ENCODE assay signal across 8 cellular contexts in genomic region chr6:37171141-37171969, GRCh38. TPM values are rescaled to one million over a fixed set of nuclear protein-coding genes. Genes with fewer than 3 reads are reported as not detected.
DNase-seq lines count a peak whose midpoint lies in the region; ATAC-seq, FAIRE-seq and TF ChIP-seq lines count a peak whose summit lies in the region.

No MANE protein-coding gene starts in this region.

- FAIRE-seq in H1 (lab: Jason Lieb, UNC): no peak

- H3K4ac ChIP-seq in H1 (replicated peaks; ENCODE audit: insufficient read length, low read depth, low read length): no peak overlapping the region

- peak overlapping the region; percentile 88 for H2BK5ac ChIP-seq in H1 (ENCODE audit: low read depth, low read length)

- no peaks in the 10 kb centered on the region for H3K9me3 ChIP-seq in HUES6 (ENCODE audit: control insufficient read depth, insufficient read depth, low read depth, low read length)
- H3K9me3 ChIP-seq in H1 (ENCODE audit: insufficient read depth in 2 of 2, low read depth in 1 of 2, low read length in 1 of 2): no peaks in the 10 kb centered on the region

- no peak overlapping the region; the same call in 1 of the 2 replicates for H2BK20ac ChIP-seq in H1 (ENCODE audit: low read length)

- H4K91ac ChIP-seq in H1 (replicated peaks; ENCODE audit: insufficient read length, low read length): no peak overlapping the region

- H3K4me3 ChIP-seq in HUES6 (ENCODE audit: low read depth, low read length) (peak overlapping the region; percentile 99), H1 (ENCODE audit: extremely low read depth in 1 of 4, insufficient read depth in 2 of 4, low read depth in 3 of 4, low read length in 4 of 4) (peak overlapping the region; percentile 92 to 99 (median 94))

- peak overlapping the region; percentile 66 for H3K56ac ChIP-seq in H1 (replicated peaks; ENCODE audit: insufficient read length, low read depth, low read length)

- H4K20me1 ChIP-seq in H1 (replicated peaks in 1 of 2; ENCODE audit: control insufficient read depth in 1 of 2, insufficient read depth in 2 of 2, low read length in 2 of 2): peaks cover 26% of the 10 kb centered on the region in 2 experiments

- no peak overlapping the region for H3K23ac ChIP-seq in H1 (ENCODE audit: insufficient read length)

- DNase-seq in CD1c-positive myeloid dendritic cell (ENCODE audit: extremely low spot score) (peak; percentile 24), H1 (ENCODE audit: low read depth in 1 of 2, low spot score in 2 of 2) (peak in 1 of 2 experiments; percentile 60), middle frontal gyrus (ENCODE audit: extremely low spot score, low spot score) (peak; percentile 15), T1000 (lab: John Stamatoyannopoulos, UW) (no peak)
- peak; percentile 52 for DNase-seq in activated CD4-positive, alpha-beta T cell treated with anti-CD3 and anti-CD28 coated beads for 48 hours

- no peak for ATAC-seq in GM18870 (IDR thresholded peaks at IDR 0.05; ENCODE audit: unreplicated experiment)

- POLR2A ChIA-PET in H1 (lab: Charles Lee; ENCODE audit: partially characterized antibody): interaction anchor here (0.9 to 27.8 kb wide), 29 partner anchors 8 to 142 kb away, joined by 3 to 1024 read pairs (median 8); partner anchors contain the start of gene TBC1D22B

- TF ChIP-seq POLR2A in H1 (IDR thresholded peaks at IDR 0.05; ENCODE audit: control extremely low read depth in 1 of 2, low read depth in 2 of 2, low read length in 2 of 2): no peak

- no peak overlapping the region for H2BK15ac ChIP-seq in H1 (ENCODE audit: low read length)

- H2AK5ac ChIP-seq in H1 (ENCODE audit: low read depth, low read length): 0 out of 2 replicates have a peak overlapping the region, but pooled peaks have one; percentile 42

- H3K18ac ChIP-seq in H1 (ENCODE audit: extremely low read depth, low read length): peak overlapping the region; percentile 99; the same call in 1 of the 2 replicates

- peak overlapping the region; percentile 25 to 77 for H3K4me2 ChIP-seq in H1 (ENCODE audit: insufficient read depth in 1 of 2, low read depth in 2 of 2, low read length in 2 of 2)

- peaks cover 10% of the 10 kb centered on the region for H3K23me2 ChIP-seq in H1 (ENCODE audit: low read depth, low read length)

- peak overlapping the region; percentile 6 for H4K5ac ChIP-seq in H1 (ENCODE audit: insufficient read length, low read depth, low read length)

- no peak for TF ChIP-seq EP300 in H1 (IDR thresholded peaks at IDR 0.05; ENCODE audit: borderline replicate concordance in 1 of 2, low read depth in 2 of 2, low read length in 2 of 2)

- 2% methylated on average over 45 of the region's 48 CpGs; no CpG with 5 or more reads in 1 of the 2 experiments for WGBS in H1 (ENCODE audit: extremely low coverage in 1 of 2, insufficient coverage in 1 of 2, insufficient read length in 1 of 2, insufficient replicate concordance in 2 of 2, low coverage in 1 of 2, low lambda C conversion rate in 2 of 2, missing lambda C conversion rate in 1 of 2), 2 experiments

- peak overlapping the region; percentile 60; the same call in 1 of the 2 replicates for H2BK12ac ChIP-seq in H1 (ENCODE audit: low read depth, low read length)

- peak overlapping the region; percentile 99 for H3K9ac ChIP-seq in HUES6 (ENCODE audit: low read length)
- H3K9ac ChIP-seq in H1 (replicated peaks in 1 of 4; ENCODE audit: extremely low read depth in 1 of 4, low read depth in 3 of 4, low read length in 3 of 4): peak overlapping the region; percentile 83 to 97 (median 92)

- H3K27me3 ChIP-seq in HUES6 (ENCODE audit: control insufficient read depth, insufficient read depth, low read length) (no peaks in the 10 kb centered on the region), H1 (replicated peaks in 1 of 4; ENCODE audit: control insufficient read depth in 3 of 4, extremely low read depth in 1 of 4, insufficient read depth in 3 of 4, low read length in 3 of 4) (no peaks in the 10 kb centered on the region)

- H4K8ac ChIP-seq in H1 (ENCODE audit: extremely low read depth, insufficient read depth, low read length): peak overlapping the region; percentile 81

- H3K79me2 ChIP-seq in H1 (ENCODE audit: control insufficient read depth in 1 of 2, insufficient read depth in 2 of 2, low read length in 2 of 2): peaks cover 11 to 40% of the 10 kb centered on the region in 2 experiments; a peak in 3 of 4 replicates

- no peak overlapping the region for H2AFZ ChIP-seq in H1 (ENCODE audit: low read length)

- H3K27ac ChIP-seq in HUES6 (ENCODE audit: low read depth, low read length) (peak overlapping the region; percentile 96; the same call in 1 of the 2 replicates), H1 (ENCODE audit: low read depth, low read length) (no peak overlapping the region), temporal lobe (ENCODE audit: low read depth, low read length) (peak overlapping the region; percentile 85)

- peaks cover 23% of the 10 kb centered on the region for H3K4me1 ChIP-seq in HUES6 (ENCODE audit: control insufficient read depth, insufficient read depth, low read length)
- H3K4me1 ChIP-seq in H1 (replicated peaks in 1 of 4; ENCODE audit: control insufficient read depth in 3 of 4, insufficient read depth in 4 of 4, low read length in 3 of 4): peaks cover 6 to 14% (median 10%) of the 10 kb centered on the region in 4 experiments; a peak in 5 of 7 replicates

- H3K36me3 ChIP-seq in HUES6 (ENCODE audit: control insufficient read depth, insufficient read depth, low read length) (peaks cover 46% of the 10 kb centered on the region), H1 (ENCODE audit: control insufficient read depth in 2 of 4, insufficient read depth in 4 of 4, low read length in 3 of 4) (peaks cover 22 to 43% (median 29%) of the 10 kb centered on the region in 4 experiments)

- no peak overlapping the region for H2BK120ac ChIP-seq in H1 (replicated peaks; ENCODE audit: low read depth, low read length)

- CTCF ChIA-PET in H1 (lab: Charles Lee; ENCODE audit: partially characterized antibody): interaction anchor here (0.6 to 9.9 kb wide), 37 partner anchors 10 to 1353 kb away, joined by 3 to 192 read pairs (median 5); no protein-coding TSS in a partner anchor

- no peak for TF ChIP-seq RAD21 in H1 (IDR thresholded peaks at IDR 0.05 in 1 of 2, conservative IDR thresholded peaks at IDR 0.05 in 1 of 2; ENCODE audit: low read depth in 2 of 2, low read length in 2 of 2)

- no peak overlapping the region for H3K14ac ChIP-seq in H1 (ENCODE audit: insufficient read length)

- H3K79me1 ChIP-seq in H1 (ENCODE audit: low read depth, low read length): peaks cover 10% of the 10 kb centered on the region

- TF ChIP-seq CTCF in H1 (IDR thresholded peaks at IDR 0.05; ENCODE audit: control extremely low read depth in 1 of 3, insufficient read depth in 1 of 3, low read depth in 1 of 3, low read length in 3 of 3): no peak

TF ChIP-seq in H1, 55 proteins besides CTCF, POLR2A, EP300 and RAD21:
- TF ChIP-seq, protein P1, sequence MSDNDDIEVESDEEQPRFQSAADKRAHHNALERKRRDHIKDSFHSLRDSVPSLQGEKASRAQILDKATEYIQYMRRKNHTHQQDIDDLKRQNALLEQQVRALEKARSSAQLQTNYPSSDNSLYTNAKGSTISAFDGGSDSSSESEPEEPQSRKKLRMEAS (IDR thresholded peaks at IDR 0.05): no peak
- TF ChIP-seq SAP30 (IDR thresholded peaks at IDR 0.05; ENCODE audit: insufficient read depth, insufficient replicate concordance, low read length): peak; percentile 78
- TF ChIP-seq CHD1 (IDR thresholded peaks at IDR 0.05; ENCODE audit: low read depth, low read length): peak; percentile 49; the same call in 1 of the 2 replicates
TF ChIP-seq in H1: peak in this region for 2.

RNA-seq across cellular contexts. Expression of gene PIM1, which starts 1.4 kb away (rescaled TPM):
- 94.1 and 94.9 TPM in 2 replicates for total RNA-seq in H1 (2021; fragmentation: NEBNext Ultra II Directional; extraction: Animal tissue kit (Norgen Biotek cat#: 25700))
- 25.5 and 42.7 TPM in 2 replicates for polyA plus RNA-seq in H1 (2011; rRNA removed)
- polyA plus RNA-seq in H1 (2011; cell fraction: cytosol; rRNA removed): 37.3 TPM
- polyA plus RNA-seq in H1 (2011; cell fraction: nucleus; rRNA removed): 72.2 TPM
- 46.3 to 53.0 TPM (median 51.3 TPM) in 4 replicates for polyA plus RNA-seq in H1 (2012, experiment 1 of 2)
- 57.3 TPM for polyA plus RNA-seq in H1 (2012, experiment 2 of 2)
- polyA plus RNA-seq in H1 (2013, experiment 1 of 2): 57.8 TPM
- 62.4 TPM for polyA plus RNA-seq in H1 (2013, experiment 2 of 2)
- polyA minus RNA-seq in H1 (2011; rRNA and poly(A)+ RNA removed): 39.5 and 58.4 TPM in 2 replicates
- polyA minus RNA-seq in H1 (2011; cell fraction: cytosol; rRNA and poly(A)+ RNA removed): 29.6 TPM
- polyA minus RNA-seq in H1 (2011; cell fraction: nucleus; rRNA and poly(A)+ RNA removed): 30.4 TPM
- total RNA-seq in temporal lobe: 13.5 TPM
